Comparison of ENCODE assay signal across 1 cellular context in genomic region chr1:65231718-65232330, GRCh38.
TF ChIP-seq lines count a peak whose summit lies in the region.

No MANE protein-coding gene starts in this region.

TF ChIP-seq in K562, 482 proteins besides CTCF, POLR2A, EP300 and RAD21 (continued from another document and continues in another):
- TF ChIP-seq DMBX1 (CRISPR knock-in tag; IDR thresholded peaks at IDR 0.05; ENCODE audit: borderline replicate concordance): 0 out of 2 replicates have a peak, but pooled peaks have one; percentile 18
- peak; percentile 46; the same call in 1 of the 2 replicates for TF ChIP-seq ZBTB12 (CRISPR knock-in tag; IDR thresholded peaks at IDR 0.05)
- peak; percentile 41; the same call in 1 of the 2 replicates for TF ChIP-seq MAFG (tag; conservative IDR thresholded peaks at IDR 0.05)
- no peak for TF ChIP-seq HMG20A (CRISPR knock-in tag; conservative IDR thresholded peaks at IDR 0.05)
- peak; percentile 43; the same call in 1 of the 2 replicates for TF ChIP-seq MAFF (IDR thresholded peaks at IDR 0.05; ENCODE audit: low read length)
- no peak for TF ChIP-seq XRCC3 (IDR thresholded peaks at IDR 0.05)
- no peak for TF ChIP-seq ETS1 (conservative IDR thresholded peaks at IDR 0.05; ENCODE audit: control insufficient read depth, low read depth, low read length)
- TF ChIP-seq MYNN (IDR thresholded peaks at IDR 0.05): no peak
- no peak for TF ChIP-seq MYNN (CRISPR knock-in tag; IDR thresholded peaks at IDR 0.05)
- 0 out of 2 replicates have a peak, but pooled peaks have one; percentile 32 for TF ChIP-seq ELF4 (CRISPR knock-in tag; IDR thresholded peaks at IDR 0.05)
- TF ChIP-seq RFX1 (IDR thresholded peaks at IDR 0.05): no peak
- no peak for TF ChIP-seq KAT8 (IDR thresholded peaks at IDR 0.05; ENCODE audit: low read depth)
- no peak for TF ChIP-seq MGA (IDR thresholded peaks at IDR 0.05)
- TF ChIP-seq PBX2 (CRISPR knock-in tag; IDR thresholded peaks at IDR 0.05; ENCODE audit: low read depth): no peak
- TF ChIP-seq PBX2 (tag; conservative IDR thresholded peaks at IDR 0.05; ENCODE audit: low read depth): 0 out of 2 replicates have a peak, but pooled peaks have one; percentile 25
- no peak for TF ChIP-seq CEBPB (tag; IDR thresholded peaks at IDR 0.05)
- TF ChIP-seq MAFK (IDR thresholded peaks at IDR 0.05; ENCODE audit: low read length): peak; percentile 62
- peak; percentile 9; the same call in 1 of the 2 replicates for TF ChIP-seq GATAD2B (IDR thresholded peaks at IDR 0.05; ENCODE audit: borderline replicate concordance)
- no peak for TF ChIP-seq ZNF395 (CRISPR knock-in tag; IDR thresholded peaks at IDR 0.05)
- no peak for TF ChIP-seq THAP7 (CRISPR knock-in tag; IDR thresholded peaks at IDR 0.05)
- 0 out of 2 replicates have a peak, but pooled peaks have one; percentile 30 for TF ChIP-seq JUN (IDR thresholded peaks at IDR 0.05; ENCODE audit: borderline replicate concordance, low read depth, low read length)
- no peak for TF ChIP-seq JUN (CRISPR knock-in tag; IDR thresholded peaks at IDR 0.05; ENCODE audit: borderline replicate concordance)
- TF ChIP-seq NCOA2 (IDR thresholded peaks at IDR 0.05; ENCODE audit: partially characterized antibody in 2 of 2): peak in 1 of 2 experiments; percentile 41
- TF ChIP-seq MBD2 (IDR thresholded peaks at IDR 0.05; ENCODE audit: borderline replicate concordance, low read depth): peak; percentile 11; the same call in 1 of the 2 replicates
- peak; percentile 32 for TF ChIP-seq FOS (IDR thresholded peaks at IDR 0.05; ENCODE audit: extremely low read depth, insufficient read length)
- no peak for TF ChIP-seq THAP12 (CRISPR knock-in tag; IDR thresholded peaks at IDR 0.05)
- peak; percentile 11 for TF ChIP-seq TBP (optimal IDR thresholded peaks at IDR 0.05; ENCODE audit: low read depth, low read length)
- TF ChIP-seq POLR2H (tag; IDR thresholded peaks at IDR 0.05; ENCODE audit: low read depth): no peak
- no peak for TF ChIP-seq ATF1 (CRISPR knock-in tag; IDR thresholded peaks at IDR 0.05)
- no peak for TF ChIP-seq ATF1 (tag; IDR thresholded peaks at IDR 0.05)
- peak; percentile 25 for TF ChIP-seq SMARCB1 (IDR thresholded peaks at IDR 0.05; ENCODE audit: insufficient read length, low read depth)
- TF ChIP-seq BACH1 (tag; IDR thresholded peaks at IDR 0.05): 0 out of 2 replicates have a peak, but pooled peaks have one; percentile 33
- TF ChIP-seq SMAD4 (CRISPR knock-in tag; conservative IDR thresholded peaks at IDR 0.05): no peak
- TF ChIP-seq ZNF41 (CRISPR knock-in tag; conservative IDR thresholded peaks at IDR 0.05): no peak
- no peak for TF ChIP-seq NR2C2 (CRISPR knock-in tag; IDR thresholded peaks at IDR 0.05)
- peak; percentile 6; the same call in 1 of the 2 replicates for TF ChIP-seq NR2C2 (tag; IDR thresholded peaks at IDR 0.05)
- TF ChIP-seq NFATC3 (IDR thresholded peaks at IDR 0.05): 0 out of 2 replicates have a peak, but pooled peaks have one; percentile 47
- peak; percentile 77 for TF ChIP-seq FOSL1 (tag; conservative IDR thresholded peaks at IDR 0.05)
- TF ChIP-seq ZNF124 (CRISPR knock-in tag; IDR thresholded peaks at IDR 0.05): no peak
- TF ChIP-seq ZNF316 (IDR thresholded peaks at IDR 0.05): peak; percentile 94
- no peak for TF ChIP-seq EP400 (IDR thresholded peaks at IDR 0.05)
- no peak for TF ChIP-seq BRF2 (IDR thresholded peaks at IDR 0.05; ENCODE audit: borderline replicate concordance, insufficient read depth, insufficient read length)
